Comparison of ENCODE assay signal across 11 cellular contexts in the genomic region with DNA sequence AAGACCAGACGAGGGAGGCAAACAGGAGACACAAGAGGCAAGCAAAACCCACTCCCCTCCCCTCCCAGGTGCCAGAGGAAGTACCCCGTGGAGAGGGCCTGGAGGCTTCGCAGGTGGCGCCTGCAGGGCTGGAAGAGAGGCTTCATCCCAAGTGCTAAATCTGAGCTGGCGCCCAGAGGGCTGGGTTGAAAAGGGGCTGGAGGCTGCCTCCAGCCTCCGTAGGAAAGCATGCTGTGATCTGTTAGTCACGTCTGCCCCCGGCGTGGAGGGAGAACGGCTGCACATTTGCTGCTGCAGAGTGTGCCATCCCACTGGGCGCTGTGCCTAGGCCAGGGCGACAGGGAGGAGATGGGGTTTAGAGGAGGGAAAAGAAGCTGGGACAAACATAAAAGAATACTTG. TPM values are rescaled to one million over a fixed set of nuclear protein-coding genes. Genes with fewer than 3 reads are reported as not detected.
A peak's percentile ranks its signal among the peaks of the same experiment; 100 is the strongest.
DNase-seq lines count a peak whose midpoint lies in the region; ATAC-seq, FAIRE-seq and TF ChIP-seq lines count a peak whose summit lies in the region.
"Had no signal": no experiment of that assay in that cellular context is flagged by ENCODE, and none has a peak within 500 bp of the region (broad histone marks: within the 10 kb centered on the region; RNA-seq: fewer than 3 reads in every experiment).

No MANE protein-coding gene starts in this region.

- H3K79me2 ChIP-seq in GM23338 (replicated peaks; ENCODE audit: insufficient read depth) (no peaks in the 10 kb centered on the region), H1 (ENCODE audit: control insufficient read depth in 1 of 2, insufficient read depth in 2 of 2, low read length in 2 of 2) (no peaks in the 10 kb centered on the region)

- H4K20me1 ChIP-seq in GM23338 (replicated peaks; ENCODE audit: insufficient read depth) (no peaks in the 10 kb centered on the region), H1 (replicated peaks in 1 of 2; ENCODE audit: control insufficient read depth in 1 of 2, insufficient read depth in 2 of 2, low read length in 2 of 2) (no peaks in the 10 kb centered on the region)

- H3K27me3 Mint-ChIP-seq in GM23338 (ENCODE audit: insufficient read depth, low read depth, poor library complexity) = peaks cover 17% of the 10 kb centered on the region

- H3K27me3 ChIP-seq in GM23338 (ENCODE audit: insufficient read depth) (no peaks in the 10 kb centered on the region), H1 (replicated peaks in 1 of 4; ENCODE audit: control insufficient read depth in 3 of 4, extremely low read depth in 1 of 4, insufficient read depth in 3 of 4, low read length in 3 of 4) (0 out of 7 replicates have a peak, but pooled peaks cover 0 to 3% (median 0%) of the 10 kb centered on the region in 4 experiments), pancreas (no peaks in the 10 kb centered on the region)
- H3K27me3 ChIP-seq: colonic mucosa had no signal

- H3K4me3 ChIP-seq in GM23338 (no peak overlapping the region), H1 (ENCODE audit: extremely low read depth in 1 of 4, insufficient read depth in 2 of 4, low read depth in 3 of 4, low read length in 4 of 4) (no peak overlapping the region), pancreas (peak overlapping the region in 3 of 4 donors; percentile 21 to 40 (median 35))
- H3K4me3 ChIP-seq: colonic mucosa had no signal

- no peak for FAIRE-seq in H1 (lab: Jason Lieb, UNC)
- no peak for FAIRE-seq in pancreas (lab: Jason Lieb, UNC)
- FAIRE-seq: TTC549 had no signal

- CTCF ChIA-PET in H1 (lab: Charles Lee; ENCODE audit: partially characterized antibody) = interaction anchor here (0.7 kb wide), 1 partner anchor 11 kb away, joined by 3 read pairs; no protein-coding TSS in a partner anchor

- no peak overlapping the region for H3K27ac Mint-ChIP-seq in GM23338

- H3K4me2 ChIP-seq in GM23338 (peak overlapping the region; percentile 60; the same call in 1 of the 2 replicates), H1 (ENCODE audit: insufficient read depth in 1 of 2, low read depth in 2 of 2, low read length in 2 of 2) (peak overlapping the region; percentile 14 to 24; a peak in 2 of 4 replicates)

- H2BK20ac ChIP-seq in H1 (ENCODE audit: low read length) = no peak overlapping the region

- peak overlapping the region; percentile 44; the same call in 1 of the 2 replicates for H2BK5ac ChIP-seq in H1 (ENCODE audit: low read depth, low read length)

- peaks cover 45% of the 10 kb centered on the region for H3K4me1 Mint-ChIP-seq in GM23338

- H4K5ac ChIP-seq in H1 (ENCODE audit: insufficient read length, low read depth, low read length) = no peak overlapping the region

- no peaks in the 10 kb centered on the region for H3K9me2 ChIP-seq in GM23338 (ENCODE audit: insufficient read depth)

- no peaks in the 10 kb centered on the region; the same call in 1 of the 2 replicates for H3K23me2 ChIP-seq in H1 (ENCODE audit: low read depth, low read length)

- H2AK5ac ChIP-seq in H1 (ENCODE audit: low read depth, low read length) = no peak overlapping the region

- no peaks in the 10 kb centered on the region for H3K36me3 Mint-ChIP-seq in GM23338 (ENCODE audit: low read depth)
- H3K36me3 Mint-ChIP-seq: activated naive CD4-positive, alpha-beta T cell treated with anti-CD3 and anti-CD28 coated beads, Interleukin-2, amount 10 ng/mL, durations not matched to agents 7 days and 5 days had no signal

- no peaks in the 10 kb centered on the region for H3F3A ChIP-seq in GM23338 (replicated peaks; ENCODE audit: low read depth)

- H3K56ac ChIP-seq in H1 (replicated peaks; ENCODE audit: insufficient read length, low read depth, low read length) = no peak overlapping the region

- no peak for TF ChIP-seq POLR2A in H1 (IDR thresholded peaks at IDR 0.05; ENCODE audit: control extremely low read depth in 1 of 2, low read depth in 2 of 2, low read length in 2 of 2)

- H4K91ac ChIP-seq in H1 (replicated peaks; ENCODE audit: insufficient read length, low read length) = no peak overlapping the region

- H3K9ac ChIP-seq in H1 (replicated peaks in 1 of 4; ENCODE audit: extremely low read depth in 1 of 4, low read depth in 3 of 4, low read length in 3 of 4) = no peak overlapping the region

- H3K27ac ChIP-seq in GM23338 (ENCODE audit: low read depth) = no peak overlapping the region
- H3K27ac ChIP-seq in H1 (ENCODE audit: low read depth, low read length) = no peak overlapping the region
- H3K27ac ChIP-seq in pancreas = peak overlapping the region; percentile 95 to 97 (median 96)
- H3K27ac ChIP-seq: colonic mucosa had no signal

- no peak overlapping the region for H3K4ac ChIP-seq in H1 (replicated peaks; ENCODE audit: insufficient read length, low read depth, low read length)

- H3K79me1 ChIP-seq in H1 (ENCODE audit: low read depth, low read length) = no peaks in the 10 kb centered on the region

- H2BK15ac ChIP-seq in H1 (ENCODE audit: low read length) = peak overlapping the region; percentile 72; the same call in 1 of the 2 replicates

- peaks cover 16% of the 10 kb centered on the region for H3K4me1 ChIP-seq in GM23338 (ENCODE audit: insufficient read depth)
- H3K4me1 ChIP-seq in H1 (replicated peaks in 1 of 4; ENCODE audit: control insufficient read depth in 3 of 4, insufficient read depth in 4 of 4, low read length in 3 of 4) = peaks cover 6 to 28% (median 20%) of the 10 kb centered on the region in 4 experiments
- peaks cover 22 to 42% (median 39%) of the 10 kb centered on the region in 3 donors for H3K4me1 ChIP-seq in pancreas

- H3K14ac ChIP-seq in H1 (ENCODE audit: insufficient read length) = no peak overlapping the region

- no peaks in the 10 kb centered on the region for H3K9me3 Mint-ChIP-seq in GM23338
- H3K9me3 Mint-ChIP-seq: activated naive CD4-positive, alpha-beta T cell treated with anti-CD3 and anti-CD28 coated beads, Interleukin-2, amount 10 ng/mL, durations not matched to agents 7 days and 5 days had no signal

- H3K23ac ChIP-seq in H1 (ENCODE audit: insufficient read length) = no peak overlapping the region

- POLR2A ChIA-PET in H1 (lab: Charles Lee; ENCODE audit: partially characterized antibody) = no interaction called here

- H3K9me3 ChIP-seq in H1 (ENCODE audit: insufficient read depth in 2 of 2, low read depth in 1 of 2, low read length in 1 of 2) (no peaks in the 10 kb centered on the region), pancreas (no peaks in the 10 kb centered on the region)
- H3K9me3 ChIP-seq: colonic mucosa had no signal

- H4K8ac ChIP-seq in H1 (ENCODE audit: extremely low read depth, insufficient read depth, low read length) = no peak overlapping the region; the same call in 1 of the 2 replicates

- intact Hi-C loops in pancreas (cut with DNase I) = no loop called here

- no peak for TF ChIP-seq RAD21 in H1 (IDR thresholded peaks at IDR 0.05 in 1 of 2, conservative IDR thresholded peaks at IDR 0.05 in 1 of 2; ENCODE audit: low read depth in 2 of 2, low read length in 2 of 2)

- H2BK120ac ChIP-seq in H1 (replicated peaks; ENCODE audit: low read depth, low read length) = no peak overlapping the region

- no peak for TF ChIP-seq CTCF in GM23338 (conservative IDR thresholded peaks at IDR 0.05; ENCODE audit: low read depth in 2 of 2)
- TF ChIP-seq CTCF in H1 (IDR thresholded peaks at IDR 0.05; ENCODE audit: control extremely low read depth in 1 of 3, insufficient read depth in 1 of 3, low read depth in 1 of 3, low read length in 3 of 3) = no peak
- TF ChIP-seq CTCF in pancreas (IDR thresholded peaks at IDR 0.05) = no peak

- 42% methylated on average over 11 of the region's 12 CpGs; no CpG with 5 or more reads in 1 of the 2 experiments for WGBS in H1 (ENCODE audit: extremely low coverage in 1 of 2, insufficient coverage in 1 of 2, insufficient read length in 1 of 2, insufficient replicate concordance in 2 of 2, low coverage in 1 of 2, low lambda C conversion rate in 2 of 2, missing lambda C conversion rate in 1 of 2), 2 experiments
- WGBS in pancreas, 2 donors = 29 to 30% methylated on average over 10 to 12 of the region's 12 CpGs

- H2AFZ ChIP-seq in GM23338 = peak overlapping the region; percentile 69; the same call in 1 of the 2 replicates
- H2AFZ ChIP-seq in H1 (ENCODE audit: low read length) = no peak overlapping the region

- H2BK12ac ChIP-seq in H1 (ENCODE audit: low read depth, low read length) = peak overlapping the region; percentile 60; the same call in 1 of the 2 replicates

- TF ChIP-seq EP300 in H1 (IDR thresholded peaks at IDR 0.05; ENCODE audit: borderline replicate concordance in 1 of 2, low read depth in 2 of 2, low read length in 2 of 2) = no peak

- ATAC-seq in GM23338 (peak; percentile 58), pancreas (peak in 2 of 4 donors; percentile 0 to 1)

- peak overlapping the region; percentile 32; the same call in 1 of the 2 replicates for H3K18ac ChIP-seq in H1 (ENCODE audit: extremely low read depth, low read length)

- peak overlapping the region; percentile 56 for H3K4me3 Mint-ChIP-seq in GM23338
- H3K4me3 Mint-ChIP-seq: activated naive CD4-positive, alpha-beta T cell treated with anti-CD3 and anti-CD28 coated beads, Interleukin-2, amount 10 ng/mL, durations not matched to agents 7 days and 5 days had no signal

- peak; percentile 18 for DNase-seq in NCI-H2107 treated with DMSO at 0.1 percent for 48 hours (lab: John Stamatoyannopoulos, UW; ENCODE audit: unreplicated experiment)
- no peak for DNase-seq in NCI-H2107 (lab: John Stamatoyannopoulos, UW)
- DNase-seq in GM23338 (ENCODE audit: low spot score) = peak; percentile 74
- DNase-seq in H1 (ENCODE audit: low read depth in 1 of 2, low spot score in 2 of 2) = no peak
- DNase-seq in pancreas = peak; percentile 47 to 84 (median 65)
- no peak for DNase-seq in activated CD4-positive, alpha-beta T cell treated with anti-CD3 and anti-CD28 coated beads, Interleukin-2, amount 50 U/mL, for 4 hours
- no peak for DNase-seq in central memory CD4-positive, alpha-beta T cell
- no peak for DNase-seq in NOMO-1 treated with dmso at 0.1 percent for 144 hours (lab: John Stamatoyannopoulos, UW; ENCODE audit: unreplicated experiment)

- H3K36me3 ChIP-seq in GM23338 (ENCODE audit: insufficient read depth) (no peaks in the 10 kb centered on the region), H1 (ENCODE audit: control insufficient read depth in 2 of 4, insufficient read depth in 4 of 4, low read length in 3 of 4) (no peaks in the 10 kb centered on the region), pancreas (no peaks in the 10 kb centered on the region)
- H3K36me3 ChIP-seq: colonic mucosa had no signal

RNA-seq across cellular contexts. Expression of a gene that starts 16.9 kb away (rescaled TPM):
- 3.5 and 6.3 TPM in 2 replicates for total RNA-seq in GM23338 (2014; rRNA removed; shearing (Covaris generic))
- polyA plus RNA-seq in GM23338 (2016; fragmentation: Nextera tagmentation; extraction: Ambion mirVana) (2.7 and 3.5 TPM in 2 replicates), H1 (2011; rRNA removed) (5.8 and 10.7 TPM in 2 replicates), pancreas (10 to 100 TPM; 43.4 to 46.5 TPM)
- 5.6 and 6.1 TPM in 2 replicates for total RNA-seq in H1 (2021; fragmentation: NEBNext Ultra II Directional; extraction: Animal tissue kit (Norgen Biotek cat#: 25700))
- 6.1 TPM for polyA plus RNA-seq in H1 (2011; cell fraction: cytosol; rRNA removed)
- polyA plus RNA-seq in H1 (2011; cell fraction: nucleus; rRNA removed) = 8.3 TPM
- polyA plus RNA-seq in H1 (2012, experiment 1 of 2) = 4.1 to 6.5 TPM (median 4.9 TPM) in 4 replicates
- 6.6 TPM for polyA plus RNA-seq in H1 (2012, experiment 2 of 2)
- 3.9 TPM for polyA plus RNA-seq in H1 (2013, experiment 1 of 2)
- 4.0 TPM for polyA plus RNA-seq in H1 (2013, experiment 2 of 2)
- polyA minus RNA-seq in H1 (2011; rRNA and poly(A)+ RNA removed) = 2.3 and 2.7 TPM in 2 replicates
- polyA minus RNA-seq in H1 (2011; cell fraction: cytosol; rRNA and poly(A)+ RNA removed) = 4.3 TPM
- 9.9 TPM for polyA minus RNA-seq in H1 (2011; cell fraction: nucleus; rRNA and poly(A)+ RNA removed)
- 10 to 100 TPM; 45.1 to 89.1 (median 61.7) TPM for total RNA-seq in pancreas

Comparison
In these comparisons a context has a peak if more than half of its experiments do, and no peak if none do; other contexts are left out.
1. DNase-seq: peak in NCI-H2107 treated with DMSO at 0.1 percent for 48 hours (single experiment), GM23338 (single experiment) and pancreas (6 of 6); none in NCI-H2107 (single experiment), H1 (0 of 2), activated CD4-positive, alpha-beta T cell treated with anti-CD3 and anti-CD28 coated beads, Interleukin-2, amount 50 U/mL, for 4 hours (0 of 2), central memory CD4-positive, alpha-beta T cell (single experiment) and NOMO-1 treated with dmso at 0.1 percent for 144 hours (single experiment).
2. H3K27ac ChIP-seq: peak in pancreas (4 of 4); none in GM23338 (single experiment) and H1 (single experiment).
3. H3K4me3 ChIP-seq: peak in pancreas (3 of 4); none in GM23338 (single experiment) and H1 (0 of 4).